ENCODE assay signal across 8 cellular contexts in genomic region chr20:1897965-1898464, GRCh38. TPM values are rescaled to one million over a fixed set of nuclear protein-coding genes. Genes with fewer than 3 reads are reported as not detected.
DNase-seq lines count a peak whose midpoint lies in the region; ATAC-seq and TF ChIP-seq lines count a peak whose summit lies in the region.

No MANE protein-coding gene starts in this region.

- H3K27me3 Mint-ChIP-seq in stimulated activated naive CD8-positive, alpha-beta T cell treated with anti-CD3 and anti-CD28 coated beads, Interleukin-15, amount 100 ng/mL, for 72 hours, result peaks cover 74% of the 10 kb centered on the region
- peaks cover 52% of the 10 kb centered on the region for H3K27me3 Mint-ChIP-seq in activated T-helper 17 cell treated with anti-CD3 and anti-CD28 coated beads, Interleukin-2, amount 50 U/mL, for 72 hours

- ATAC-seq in stimulated activated naive CD8-positive, alpha-beta T cell treated with anti-CD3 and anti-CD28 coated beads, Interleukin-15, Interleukin-2, amounts not matched to agents 100 U/mL and 50 U/mL, for 24 hours, result peak; percentile 33
- ATAC-seq in stimulated activated naive CD8-positive, alpha-beta T cell treated with anti-CD3 and anti-CD28 coated beads, Interleukin-15, amount 100 ng/mL, for 72 hours, result no peak
- ATAC-seq in activated T-helper 17 cell treated with anti-CD3 and anti-CD28 coated beads, Interleukin-2, amount 50 U/mL, for 72 hours (replicated peaks), result no peak

- TF ChIP-seq CTCF in fibroblast of the aortic adventitia (IDR thresholded peaks at IDR 0.05; ENCODE audit: insufficient read depth, low read length), result no peak

- in situ Hi-C loops in KBM-7 (cut with MboI; ENCODE audit: low pct_unique_long_range_greater_than_20kb, low sequenced_read_pairs), result no loop called here

- peak overlapping the region in 1 of 2 donors; percentile 89 for H3K27ac Mint-ChIP-seq in stimulated activated naive CD8-positive, alpha-beta T cell treated with anti-CD3 and anti-CD28 coated beads, Interleukin-15, amount 100 ng/mL, for 72 hours
- no peak overlapping the region for H3K27ac Mint-ChIP-seq in activated T-helper 17 cell treated with anti-CD3 and anti-CD28 coated beads, Interleukin-2, amount 50 U/mL, for 72 hours

- H3K36me3 Mint-ChIP-seq in activated T-helper 17 cell treated with anti-CD3 and anti-CD28 coated beads, Interleukin-2, amount 50 U/mL, for 72 hours (ENCODE audit: low read depth), result no peaks in the 10 kb centered on the region

- peaks cover 28% of the 10 kb centered on the region for H3K4me1 Mint-ChIP-seq in stimulated activated naive CD8-positive, alpha-beta T cell treated with anti-CD3 and anti-CD28 coated beads, Interleukin-15, amount 100 ng/mL, for 72 hours
- no peaks in the 10 kb centered on the region for H3K4me1 Mint-ChIP-seq in activated T-helper 17 cell treated with anti-CD3 and anti-CD28 coated beads, Interleukin-2, amount 50 U/mL, for 72 hours

- peak overlapping the region in 1 of 2 donors; percentile 18 for H3K4me3 Mint-ChIP-seq in stimulated activated naive CD8-positive, alpha-beta T cell treated with anti-CD3 and anti-CD28 coated beads, Interleukin-15, amount 100 ng/mL, for 72 hours
- no peak overlapping the region for H3K4me3 Mint-ChIP-seq in activated T-helper 17 cell treated with anti-CD3 and anti-CD28 coated beads, Interleukin-2, amount 50 U/mL, for 72 hours

- DNase-seq in stimulated activated naive CD8-positive, alpha-beta T cell treated with anti-CD3 and anti-CD28 coated beads, Interleukin-15, Interleukin-2, amounts not matched to agents 100 U/mL and 50 U/mL, for 24 hours, result peak; percentile 16
- DNase-seq in stimulated activated naive CD8-positive, alpha-beta T cell treated with anti-CD3 and anti-CD28 coated beads, Interleukin-15, amount 100 ng/mL, for 72 hours, result no peak
- DNase-seq in KBM-7 (peak; percentile 72), fibroblast of the aortic adventitia (ENCODE audit: low read depth) (peak; percentile 60), activated gamma-delta T cell treated with Interleukin-2 at 50 U/mL for 16 hours (no peak)
- DNase-seq in central memory CD4-positive, alpha-beta T cell, result no peak
- no peak for DNase-seq in activated CD4-positive, alpha-beta T cell treated with anti-CD3 and anti-CD28 coated beads for 48 hours

- peak overlapping the region; percentile 17 for H3K4me3 ChIP-seq in fibroblast of the aortic adventitia (ENCODE audit: low read depth, low read length)

- no peaks in the 10 kb centered on the region for H3K9me3 Mint-ChIP-seq in stimulated activated naive CD8-positive, alpha-beta T cell treated with anti-CD3 and anti-CD28 coated beads, Interleukin-15, amount 100 ng/mL, for 72 hours
- H3K9me3 Mint-ChIP-seq in activated T-helper 17 cell treated with anti-CD3 and anti-CD28 coated beads, Interleukin-2, amount 50 U/mL, for 72 hours, result no peaks in the 10 kb centered on the region

RNA-seq across cellular contexts. Expression of gene SIRPA, which starts 2.8 kb away (rescaled TPM):
- 12.2 and 18.3 TPM in 2 replicates for total RNA-seq in fibroblast of the aortic adventitia (ENCODE audit: low replicate concordance)
- under 1 TPM in 1 of 2 donors, not detected in 1; 0.05 TPM for total RNA-seq in activated T-helper 17 cell treated with anti-CD3 and anti-CD28 coated beads, Interleukin-2, amount 50 U/mL, for 72 hours

Comparison
In these comparisons a context has a peak if more than half of its experiments do, and no peak if none do; other contexts are left out.
1. DNase-seq: peak in stimulated activated naive CD8-positive, alpha-beta T cell treated with anti-CD3 and anti-CD28 coated beads, Interleukin-15, Interleukin-2, amounts not matched to agents 100 U/mL and 50 U/mL, for 24 hours (single experiment), KBM-7 (single experiment) and fibroblast of the aortic adventitia (single experiment); none in stimulated activated naive CD8-positive, alpha-beta T cell treated with anti-CD3 and anti-CD28 coated beads, Interleukin-15, amount 100 ng/mL, for 72 hours (0 of 2), activated gamma-delta T cell treated with Interleukin-2 at 50 U/mL for 16 hours (single experiment), central memory CD4-positive, alpha-beta T cell (single experiment) and activated CD4-positive, alpha-beta T cell treated with anti-CD3 and anti-CD28 coated beads for 48 hours (single experiment).
2. RNA of gene SIRPA, which starts 2.8 kb away (total RNA-seq): 12.2 to 18.3 TPM in fibroblast of the aortic adventitia; 0.05 TPM in activated T-helper 17 cell treated with anti-CD3 and anti-CD28 coated beads, Interleukin-2, amount 50 U/mL, for 72 hours; every median in the first group is over 10 times any median in the second.